Comparison of ENCODE assay signal across 31 cellular contexts in the genomic region with DNA sequence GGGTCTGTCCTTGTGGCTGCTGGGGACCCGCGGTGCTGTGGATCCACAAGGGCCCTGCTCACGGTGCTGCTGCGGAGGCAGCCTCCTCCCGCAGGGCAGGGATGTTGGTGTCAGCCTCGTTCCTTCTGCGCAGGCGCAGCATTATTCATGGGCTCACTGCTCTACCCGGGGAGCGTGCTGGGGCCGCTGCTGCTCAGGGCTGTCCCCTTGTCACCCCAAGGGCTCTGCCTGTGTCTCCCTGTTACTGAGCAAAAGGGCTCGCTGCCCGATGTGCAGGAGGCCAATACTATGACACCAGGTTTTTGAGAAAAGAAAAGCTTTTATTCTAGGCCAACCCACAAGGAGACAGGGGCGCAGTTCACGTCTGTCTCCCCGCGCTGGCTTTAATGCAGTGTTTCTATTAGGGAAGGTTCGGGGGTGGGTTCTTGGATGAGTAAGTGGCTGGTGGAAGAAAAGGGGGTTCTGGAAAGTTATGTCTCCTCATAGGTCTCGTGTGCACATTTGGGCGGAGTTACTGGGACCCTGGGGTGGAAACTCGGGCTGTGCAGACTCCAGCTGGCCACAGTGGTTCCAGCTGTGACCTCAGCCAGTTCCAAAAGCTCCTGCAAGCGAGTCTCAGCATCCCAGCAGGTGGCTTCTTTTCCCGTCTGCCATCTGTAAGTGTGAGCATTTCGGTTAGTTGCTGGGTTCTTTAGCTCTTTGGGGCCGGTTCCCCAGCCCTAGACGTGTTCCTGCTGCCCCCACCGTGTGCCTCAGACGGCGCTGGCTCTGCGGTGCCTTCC. TPM values are rescaled to one million over a fixed set of nuclear protein-coding genes. Genes with fewer than 3 reads are reported as not detected.
A peak's percentile ranks its signal among the peaks of the same experiment; 100 is the strongest.
DNase-seq lines count a peak whose midpoint lies in the region; ATAC-seq and TF ChIP-seq lines count a peak whose summit lies in the region.
"Had no signal": no experiment of that assay in that cellular context is flagged by ENCODE, and none has a peak within 500 bp of the region (broad histone marks: within the 10 kb centered on the region; RNA-seq: fewer than 3 reads in every experiment).

No MANE protein-coding gene starts in this region.

- intact Hi-C loops in head of caudate nucleus (cut with DNase I): no loop called here
- intact Hi-C loops in spleen (cut with DNase I; ENCODE audit: low total_unique reads): no loop called here
- intact Hi-C loops in OCI-LY7 (cut with micrococcal nuclease; ENCODE audit: unreplicated experiment): no loop called here

- no TSS peak for BruUV-seq in OCI-LY7 (replicated peaks; lab: Mats Ljungman, UMichigan)

- H3K27ac ChIP-seq in spleen (no peak overlapping the region), SK-N-SH (ENCODE audit: low read depth in 2 of 2, low read length in 1 of 2) (no peak overlapping the region), OCI-LY7 (ENCODE audit: low read depth, low read length, poor library complexity, severe bottlenecking) (no peak overlapping the region)
- H3K27ac ChIP-seq: esophagus squamous epithelium, gastrocnemius medialis, ovary, Peyer's patch, right atrium auricular region, SJSA1, thyroid gland had no signal

- peaks cover 3% of the 10 kb centered on the region for H3K9me3 Mint-ChIP-seq in stimulated activated memory B cell treated with anti-CD40 and anti-IgM and Interleukin-4, amounts not matched to agents 10 μg/mL and 1 μg/mL and 100 μg/mL, for 72 hours

- H3K9me2 ChIP-seq in SK-N-SH (no peaks in the 10 kb centered on the region), OCI-LY7 (ENCODE audit: insufficient read depth, low read length) (no peaks in the 10 kb centered on the region)

- no peaks in the 10 kb centered on the region for H3K9me3 ChIP-seq in spleen
- no peaks in the 10 kb centered on the region for H3K9me3 ChIP-seq in SK-N-SH
- no peaks in the 10 kb centered on the region for H3K9me3 ChIP-seq in OCI-LY7 (ENCODE audit: low read length)
- H3K9me3 ChIP-seq: gastrocnemius medialis, ovary, Peyer's patch, right atrium auricular region, thyroid gland had no signal

- TF ChIP-seq CTCF in spleen (IDR thresholded peaks at IDR 0.05 in 8 of 11, conservative IDR thresholded peaks at IDR 0.05 in 3 of 11): no peak
- TF ChIP-seq CTCF in SK-N-SH (IDR thresholded peaks at IDR 0.05): no peak
- no peak for TF ChIP-seq CTCF in OCI-LY7 (conservative IDR thresholded peaks at IDR 0.05; ENCODE audit: low read length)

- TF ChIP-seq POLR2A in spleen (IDR thresholded peaks at IDR 0.05): no peak

- H2AFZ ChIP-seq in SK-N-SH (ENCODE audit: low read depth): no peak overlapping the region
- H2AFZ ChIP-seq in OCI-LY7 (ENCODE audit: low read length): no peak overlapping the region
- H2AFZ ChIP-seq: GM23338 had no signal

- 84 to 92% (median 90%) methylated on average over 26 to 30 of the region's 30 CpGs for WGBS in spleen, 5 donors
- WGBS in SK-N-SH (ENCODE audit: low lambda C conversion rate): 42% methylated on average over 17 of the region's 30 CpGs

- H3K4me1 ChIP-seq in spleen (no peaks in the 10 kb centered on the region), SK-N-SH (ENCODE audit: control insufficient read depth in 1 of 2, insufficient read depth in 2 of 2, low read depth in 1 of 2, low read length in 1 of 2) (no peaks in the 10 kb centered on the region), OCI-LY7 (ENCODE audit: insufficient read depth, low read length, poor library complexity, severe bottlenecking) (no peaks in the 10 kb centered on the region)
- H3K4me1 ChIP-seq: esophagus squamous epithelium, gastrocnemius medialis, Peyer's patch, right atrium auricular region, SJSA1, thyroid gland had no signal

- no peaks in the 10 kb centered on the region for H3F3A ChIP-seq in SK-N-SH (replicated peaks; ENCODE audit: insufficient read depth)

- H3K4me3 ChIP-seq in H7 (ENCODE audit: insufficient read depth, low read depth, low read length) (no peak overlapping the region), spleen (no peak overlapping the region), SK-N-SH (ENCODE audit: low read depth in 2 of 2, low read length in 1 of 2) (no peak overlapping the region), OCI-LY7 (ENCODE audit: low read depth, low read length, poor library complexity, severe bottlenecking) (no peak overlapping the region)
- H3K4me3 ChIP-seq: esophagus squamous epithelium, gastrocnemius medialis, GM12878, GM23338, ovary, Peyer's patch, right atrium auricular region, SJSA1, thyroid gland had no signal

- no peaks in the 10 kb centered on the region for H3K27me3 Mint-ChIP-seq in stimulated activated memory B cell treated with anti-CD40 and anti-IgM and Interleukin-4, amounts not matched to agents 10 μg/mL and 1 μg/mL and 100 μg/mL, for 72 hours
- H3K27me3 Mint-ChIP-seq: activated naive CD8-positive, alpha-beta T cell treated with anti-CD3 and anti-CD28 coated beads for 36 hours; effector memory CD8-positive, alpha-beta T cell; naive thymus-derived CD8-positive, alpha-beta T cell; stimulated activated naive CD8-positive, alpha-beta T cell treated with anti-CD3 and anti-CD28 coated beads, Interleukin-15, Interleukin-2, amounts not matched to agents 100 ng/mL and 50 ng/mL, for 24 hours had no signal

- DNase-seq in activated CD4-positive, CD25-positive, alpha-beta regulatory T cell treated with anti-CD3 and anti-CD28 coated beads, Interleukin-2, amount 50 U/mL, for 72 hours: peak; percentile 19
- DNase-seq in H7 (peak; percentile 31), head of caudate nucleus (peak; percentile 16 to 82 (median 66)), spleen (peak; percentile 35), SK-N-SH (no peak), OCI-LY7 (ENCODE audit: low spot score) (no peak)
- DNase-seq: activated CD8-positive, alpha-beta T cell treated with anti-CD3 and anti-CD28 coated beads, Interleukin-2, amount 10 ng/mL, durations not matched to agents 7 days and 5 days; activated naive CD8-positive, alpha-beta T cell treated with anti-CD3 and anti-CD28 coated beads for 36 hours; activated T-cell treated with anti-CD3 and anti-CD28 coated beads, Interleukin-2, amount 50 U/mL, for 72 hours; DND-41; effector memory CD8-positive, alpha-beta T cell; esophagus squamous epithelium; hypothalamus; left ventricle myocardium superior; midbrain; MM.1S; NCI-H1417 treated with DMSO at 0.1 percent for 48 hours; NCI-H510A; T-helper 1 cell; thyroid gland had no signal

- H3K4me3 Mint-ChIP-seq in stimulated activated memory B cell treated with anti-CD40 and anti-IgM and Interleukin-4, amounts not matched to agents 10 μg/mL and 1 μg/mL and 100 μg/mL, for 72 hours: no peak overlapping the region
- H3K4me3 Mint-ChIP-seq: activated CD8-positive, alpha-beta T cell treated with anti-CD3 and anti-CD28 coated beads, Interleukin-2, amount 10 ng/mL, durations not matched to agents 7 days and 5 days; activated naive CD8-positive, alpha-beta T cell treated with anti-CD3 and anti-CD28 coated beads for 36 hours; activated T-cell treated with anti-CD3 and anti-CD28 coated beads, Interleukin-2, amount 50 U/mL, for 72 hours; effector memory CD8-positive, alpha-beta T cell; GM23338; naive thymus-derived CD8-positive, alpha-beta T cell; stimulated activated naive CD8-positive, alpha-beta T cell treated with anti-CD3 and anti-CD28 coated beads, Interleukin-15, Interleukin-2, amounts not matched to agents 100 ng/mL and 50 ng/mL, for 24 hours had no signal

- H3K79me2 ChIP-seq in SK-N-SH (ENCODE audit: insufficient read depth) (no peaks in the 10 kb centered on the region), OCI-LY7 (ENCODE audit: insufficient read depth, low read depth, low read length) (no peaks in the 10 kb centered on the region)

- no peaks in the 10 kb centered on the region for H3K4me1 Mint-ChIP-seq in stimulated activated memory B cell treated with anti-CD40 and anti-IgM and Interleukin-4, amounts not matched to agents 10 μg/mL and 1 μg/mL and 100 μg/mL, for 72 hours
- H3K4me1 Mint-ChIP-seq: activated naive CD8-positive, alpha-beta T cell treated with anti-CD3 and anti-CD28 coated beads for 36 hours; GM23338 had no signal

- H3K27ac Mint-ChIP-seq in stimulated activated memory B cell treated with anti-CD40 and anti-IgM and Interleukin-4, amounts not matched to agents 10 μg/mL and 1 μg/mL and 100 μg/mL, for 72 hours: no peak overlapping the region
- H3K27ac Mint-ChIP-seq: activated CD8-positive, alpha-beta T cell treated with anti-CD3 and anti-CD28 coated beads, Interleukin-2, amount 10 ng/mL, durations not matched to agents 7 days and 5 days; activated naive CD8-positive, alpha-beta T cell treated with anti-CD3 and anti-CD28 coated beads for 36 hours; activated T-cell treated with anti-CD3 and anti-CD28 coated beads, Interleukin-2, amount 50 U/mL, for 72 hours; GM23338; naive thymus-derived CD8-positive, alpha-beta T cell; stimulated activated naive CD8-positive, alpha-beta T cell treated with anti-CD3 and anti-CD28 coated beads, Interleukin-15, Interleukin-2, amounts not matched to agents 100 ng/mL and 50 ng/mL, for 24 hours had no signal

- no peak for TF ChIP-seq EP300 in SK-N-SH (IDR thresholded peaks at IDR 0.05; ENCODE audit: borderline replicate concordance in 1 of 2, low read depth in 1 of 2, low read length in 1 of 2)

- H4K20me1 ChIP-seq in SK-N-SH (ENCODE audit: insufficient read depth): no peaks in the 10 kb centered on the region
- H4K20me1 ChIP-seq in OCI-LY7 (ENCODE audit: insufficient read depth, low read length): no peaks in the 10 kb centered on the region

- H3K27me3 ChIP-seq in H7 (ENCODE audit: control insufficient read depth, insufficient read depth, low read length) (no peaks in the 10 kb centered on the region), spleen (replicated peaks in 1 of 7) (no peaks in the 10 kb centered on the region), SK-N-SH (ENCODE audit: insufficient read depth) (no peaks in the 10 kb centered on the region)
- H3K27me3 ChIP-seq: ovary, Peyer's patch, right atrium auricular region, SJSA1, thyroid gland had no signal

- CTCF ChIA-PET in SK-N-SH (lab: Yijun Ruan, JAX) (no interaction called here), OCI-LY7 (lab: Charles Lee; ENCODE audit: unreplicated experiment) (no interaction called here)

- no peak overlapping the region for H3K9ac ChIP-seq in SK-N-SH

- H3K36me3 Mint-ChIP-seq in stimulated activated memory B cell treated with anti-CD40 and anti-IgM and Interleukin-4, amounts not matched to agents 10 μg/mL and 1 μg/mL and 100 μg/mL, for 72 hours: peaks cover 5% of the 10 kb centered on the region
- H3K36me3 Mint-ChIP-seq: naive thymus-derived CD8-positive, alpha-beta T cell had no signal

- POLR2A ChIA-PET in SK-N-SH (lab: Yijun Ruan, JAX) (no interaction called here), OCI-LY7 (lab: Charles Lee) (no interaction called here)

- ATAC-seq in activated CD4-positive, CD25-positive, alpha-beta regulatory T cell treated with anti-CD3 and anti-CD28 coated beads, Interleukin-2, amount 50 U/mL, for 24 hours: no peak
- ATAC-seq in stimulated activated memory B cell treated with anti-CD40 and anti-IgM and Interleukin-4, amounts not matched to agents 10 μg/mL and 1 μg/mL and 100 μg/mL, for 72 hours: no peak
- ATAC-seq: activated CD8-positive, alpha-beta T cell treated with anti-CD3 and anti-CD28 coated beads, Interleukin-2, amount 10 ng/mL, durations not matched to agents 7 days and 5 days; activated T-cell treated with anti-CD3 and anti-CD28 coated beads, Interleukin-2, amount 50 U/mL, for 72 hours; effector memory CD8-positive, alpha-beta T cell; gastrocnemius medialis; GM12878; left ventricle myocardium superior; naive thymus-derived CD8-positive, alpha-beta T cell had no signal

- TF ChIP-seq RAD21 in SK-N-SH (IDR thresholded peaks at IDR 0.05; ENCODE audit: low read length): no peak

- H3K36me3 ChIP-seq in H7 (replicated peaks; ENCODE audit: control insufficient read depth, insufficient read depth, low read length): no peaks in the 10 kb centered on the region
- H3K36me3 ChIP-seq in spleen: peaks cover 0 to 57% (median 26%) of the 10 kb centered on the region in 6 donors
- H3K36me3 ChIP-seq in SK-N-SH (replicated peaks in 1 of 2; ENCODE audit: control insufficient read depth in 1 of 2, insufficient read depth in 2 of 2, low read length in 1 of 2): no peaks in the 10 kb centered on the region
- no peaks in the 10 kb centered on the region for H3K36me3 ChIP-seq in OCI-LY7 (ENCODE audit: insufficient read depth, low read length)
- H3K36me3 ChIP-seq: esophagus squamous epithelium, gastrocnemius medialis, ovary, Peyer's patch, right atrium auricular region, thyroid gland had no signal

- no peak overlapping the region for H3K4me2 ChIP-seq in SK-N-SH
- H3K4me2 ChIP-seq in OCI-LY7 (ENCODE audit: low read length): no peak overlapping the region
- H3K4me2 ChIP-seq: GM23338 had no signal

RNA-seq across cellular contexts. Expression of gene LRRC3, which starts 40.8 kb away (rescaled TPM):
- total RNA-seq in H7 (2014; rRNA removed; shearing (Covaris generic)): 3.8 and 4.6 TPM in 2 replicates
- total RNA-seq in spleen: 1 to 10 TPM; 1.3 to 4.9 (median 3.4) TPM
- under 1 TPM; 0.24 to 0.86 (median 0.26) TPM for polyA plus RNA-seq in spleen
- 1.9 and 2.3 TPM in 2 replicates for polyA plus RNA-seq in SK-N-SH (2012; rRNA removed)
- polyA plus RNA-seq in SK-N-SH (2012; cell fraction: cytosol; rRNA removed): 0.91 and 1.5 TPM in 2 replicates
- polyA plus RNA-seq in SK-N-SH (2012; cell fraction: nucleus; rRNA removed): 1.5 and 1.9 TPM in 2 replicates
- not detected in 2 replicates for total RNA-seq in OCI-LY7 (2014; rRNA removed; shearing (Covaris generic))
- total RNA-seq in OCI-LY7 (2022): not detected in 2 replicates

Comparison
In these comparisons a context has a peak if more than half of its experiments do, and no peak if none do; other contexts are left out.
1. DNase-seq: peak in activated CD4-positive, CD25-positive, alpha-beta regulatory T cell treated with anti-CD3 and anti-CD28 coated beads, Interleukin-2, amount 50 U/mL, for 72 hours (single experiment), H7 (single experiment), head of caudate nucleus (42 of 42) and spleen (single experiment); none in SK-N-SH (single experiment) and OCI-LY7 (single experiment).